1 cellular context compared by ENCODE assay signal in the genomic region with DNA sequence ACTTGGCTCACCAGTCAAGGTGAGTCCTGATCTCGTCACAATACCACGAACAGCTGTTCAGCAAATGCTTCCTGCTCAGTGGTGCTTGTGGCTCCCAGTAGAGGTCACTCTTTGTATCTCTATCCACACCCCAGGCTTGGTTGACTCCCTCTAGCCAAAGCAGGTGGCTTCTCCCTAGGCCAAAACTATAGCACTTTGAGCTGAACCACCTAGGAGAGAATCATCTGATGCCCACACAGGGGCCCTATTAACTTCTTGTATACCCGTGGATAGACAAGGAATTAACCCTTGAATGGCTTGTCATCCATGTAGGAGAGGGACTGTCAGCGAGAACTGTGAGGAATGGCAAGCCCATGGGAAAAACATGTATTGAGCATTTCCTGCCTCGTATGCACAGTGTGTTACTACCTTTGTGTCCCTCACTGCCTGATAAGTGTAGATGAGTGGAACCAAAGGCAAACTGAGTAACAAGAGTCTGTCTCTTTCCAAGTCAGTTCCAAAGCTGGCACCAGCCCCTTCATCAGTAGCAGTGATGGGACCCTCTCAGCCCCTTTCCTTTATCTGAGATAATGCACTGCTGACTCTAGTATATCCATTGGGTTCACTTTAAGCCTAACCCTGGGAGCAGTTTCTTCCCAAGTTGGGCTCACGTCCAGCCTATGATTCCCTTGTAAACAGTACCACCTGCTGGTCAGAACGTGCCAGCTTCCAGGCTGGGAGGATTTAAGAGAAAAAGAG.
TF ChIP-seq lines count a peak whose summit lies in the region.

No MANE protein-coding gene starts in this region.

TF ChIP-seq in HepG2, 621 proteins besides CTCF, POLR2A, EP300 and RAD21 (continued from another document and continues in another):
- TF ChIP-seq DPF2 (CRISPR knock-in tag; IDR thresholded peaks at IDR 0.05; ENCODE audit: borderline replicate concordance, low read depth) (0 out of 2 replicates have a peak, but pooled peaks have one; percentile 30), ATF5 (CRISPR knock-in tag; IDR thresholded peaks at IDR 0.05; ENCODE audit: low read depth) (no peak), KLF11 (CRISPR knock-in tag; IDR thresholded peaks at IDR 0.05) (peak; percentile 64; the same call in 1 of the 2 replicates), HMG20B (CRISPR knock-in tag; conservative IDR thresholded peaks at IDR 0.05) (0 out of 2 replicates have a peak, but pooled peaks have one; percentile 24), PITX1 (CRISPR knock-in tag; IDR thresholded peaks at IDR 0.05) (peak; percentile 54), ZNF335 (CRISPR knock-in tag; IDR thresholded peaks at IDR 0.05) (peak; percentile 32; the same call in 1 of the 2 replicates), ZNF501 (CRISPR knock-in tag; IDR thresholded peaks at IDR 0.05) (peak; percentile 66; the same call in 1 of the 2 replicates), KLF16 (CRISPR knock-in tag; IDR thresholded peaks at IDR 0.05) (peak in 1 of 2 experiments; percentile 58; a peak in 1 of 4 replicates), SETDB1 (CRISPR knock-in tag; IDR thresholded peaks at IDR 0.05; ENCODE audit: borderline replicate concordance) (no peak), KLF6 (CRISPR knock-in tag; IDR thresholded peaks at IDR 0.05) (peak; percentile 40; the same call in 1 of the 2 replicates), NCOA5 (CRISPR knock-in tag; IDR thresholded peaks at IDR 0.05) (no peak), ZMYM4 (CRISPR knock-in tag; IDR thresholded peaks at IDR 0.05) (peak; percentile 61; the same call in 1 of the 2 replicates), PATZ1 (CRISPR knock-in tag; IDR thresholded peaks at IDR 0.05) (peak; percentile 34; the same call in 1 of the 2 replicates), ZNF766 (CRISPR knock-in tag; IDR thresholded peaks at IDR 0.05; ENCODE audit: borderline replicate concordance) (no peak), EHMT2 (IDR thresholded peaks at IDR 0.05; ENCODE audit: borderline replicate concordance, low read depth, low read length) (0 out of 2 replicates have a peak, but pooled peaks have one; percentile 41), CBFB (CRISPR knock-in tag; IDR thresholded peaks at IDR 0.05) (no peak), ASH2L (IDR thresholded peaks at IDR 0.05; ENCODE audit: insufficient read length, low read depth, low read length) (peak; percentile 54), GATAD1 (CRISPR knock-in tag; IDR thresholded peaks at IDR 0.05) (peak; percentile 59; the same call in 1 of the 2 replicates), ZNF460 (CRISPR knock-in tag; IDR thresholded peaks at IDR 0.05; ENCODE audit: borderline replicate concordance) (no peak), IRF2 (CRISPR knock-in tag; IDR thresholded peaks at IDR 0.05) (peak; percentile 51; the same call in 1 of the 2 replicates), UBTF (CRISPR knock-in tag; IDR thresholded peaks at IDR 0.05) (no peak), NFATC3 (CRISPR knock-in tag; IDR thresholded peaks at IDR 0.05) (0 out of 2 replicates have a peak, but pooled peaks have one; percentile 64), PHF21A (CRISPR knock-in tag; IDR thresholded peaks at IDR 0.05) (no peak), CHD4 (IDR thresholded peaks at IDR 0.05; ENCODE audit: borderline replicate concordance, low read length) (peak; percentile 41; the same call in 1 of the 2 replicates), ZKSCAN5 (CRISPR knock-in tag; IDR thresholded peaks at IDR 0.05) (0 out of 2 replicates have a peak, but pooled peaks have one; percentile 37), NCOA1 (CRISPR knock-in tag; IDR thresholded peaks at IDR 0.05) (peak; percentile 77; the same call in 1 of the 2 replicates), ZNF292 (CRISPR knock-in tag; IDR thresholded peaks at IDR 0.05; ENCODE audit: borderline replicate concordance, low read depth) (peak; percentile 30; the same call in 1 of the 2 replicates), ZIK1 (CRISPR knock-in tag; IDR thresholded peaks at IDR 0.05; ENCODE audit: borderline replicate concordance, low read depth) (no peak), CC2D1A (CRISPR knock-in tag; IDR thresholded peaks at IDR 0.05) (0 out of 2 replicates have a peak, but pooled peaks have one; percentile 51), ZBED4 (CRISPR knock-in tag; IDR thresholded peaks at IDR 0.05; ENCODE audit: borderline replicate concordance) (0 out of 2 replicates have a peak, but pooled peaks have one; percentile 53), TAF1 (CRISPR knock-in tag; IDR thresholded peaks at IDR 0.05) (0 out of 2 replicates have a peak, but pooled peaks have one; percentile 24), RBM22 (optimal IDR thresholded peaks at IDR 0.05; ENCODE audit: low read length) (peak; percentile 77)
- TF ChIP-seq, protein P1, sequence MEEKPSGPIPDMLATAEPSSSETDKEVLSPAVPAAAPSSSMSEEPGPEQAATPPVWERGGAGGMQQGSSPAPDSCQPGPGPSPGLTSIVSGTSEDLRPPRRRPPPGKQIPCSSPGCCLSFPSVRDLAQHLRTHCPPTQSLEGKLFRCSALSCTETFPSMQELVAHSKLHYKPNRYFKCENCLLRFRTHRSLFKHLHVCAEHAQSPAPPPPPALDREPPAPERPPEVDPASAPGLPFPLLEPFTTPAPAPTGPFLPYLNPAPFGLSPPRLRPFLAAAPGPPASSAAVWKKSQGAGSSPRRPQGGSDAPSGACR (CRISPR knock-in tag; IDR thresholded peaks at IDR 0.05): peak; percentile 80; the same call in 1 of the 2 replicates
- TF ChIP-seq, protein P2, sequence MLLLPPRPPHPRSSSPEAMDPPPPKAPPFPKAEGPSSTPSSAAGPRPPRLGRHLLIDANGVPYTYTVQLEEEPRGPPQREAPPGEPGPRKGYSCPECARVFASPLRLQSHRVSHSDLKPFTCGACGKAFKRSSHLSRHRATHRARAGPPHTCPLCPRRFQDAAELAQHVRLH (CRISPR knock-in tag; IDR thresholded peaks at IDR 0.05; ENCODE audit: borderline replicate concordance, low read depth): 0 out of 2 replicates have a peak, but pooled peaks have one; percentile 52
- TF ChIP-seq, protein P3, sequence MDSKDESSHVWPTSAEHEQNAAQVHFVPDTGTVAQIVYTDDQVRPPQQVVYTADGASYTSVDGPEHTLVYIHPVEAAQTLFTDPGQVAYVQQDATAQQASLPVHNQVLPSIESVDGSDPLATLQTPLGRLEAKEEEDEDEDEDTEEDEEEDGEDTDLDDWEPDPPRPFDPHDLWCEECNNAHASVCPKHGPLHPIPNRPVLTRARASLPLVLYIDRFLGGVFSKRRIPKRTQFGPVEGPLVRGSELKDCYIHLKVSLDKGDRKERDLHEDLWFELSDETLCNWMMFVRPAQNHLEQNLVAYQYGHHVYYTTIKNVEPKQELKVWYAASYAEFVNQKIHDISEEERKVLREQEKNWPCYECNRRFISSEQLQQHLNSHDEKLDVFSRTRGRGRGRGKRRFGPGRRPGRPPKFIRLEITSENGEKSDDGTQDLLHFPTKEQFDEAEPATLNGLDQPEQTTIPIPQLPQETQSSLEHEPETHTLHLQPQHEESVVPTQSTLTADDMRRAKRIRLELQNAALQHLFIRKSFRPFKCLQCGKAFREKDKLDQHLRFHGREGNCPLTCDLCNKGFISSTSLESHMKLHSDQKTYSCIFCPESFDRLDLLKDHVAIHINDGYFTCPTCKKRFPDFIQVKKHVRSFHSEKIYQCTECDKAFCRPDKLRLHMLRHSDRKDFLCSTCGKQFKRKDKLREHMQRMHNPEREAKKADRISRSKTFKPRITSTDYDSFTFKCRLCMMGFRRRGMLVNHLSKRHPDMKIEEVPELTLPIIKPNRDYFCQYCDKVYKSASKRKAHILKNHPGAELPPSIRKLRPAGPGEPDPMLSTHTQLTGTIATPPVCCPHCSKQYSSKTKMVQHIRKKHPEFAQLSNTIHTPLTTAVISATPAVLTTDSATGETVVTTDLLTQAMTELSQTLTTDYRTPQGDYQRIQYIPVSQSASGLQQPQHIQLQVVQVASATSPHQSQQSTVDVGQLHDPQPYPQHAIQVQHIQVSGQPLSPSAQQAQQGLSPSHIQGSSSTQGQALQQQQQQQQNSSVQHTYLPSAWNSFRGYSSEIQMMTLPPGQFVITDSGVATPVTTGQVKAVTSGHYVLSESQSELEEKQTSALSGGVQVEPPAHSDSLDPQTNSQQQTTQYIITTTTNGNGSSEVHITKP (CRISPR knock-in tag; IDR thresholded peaks at IDR 0.05; ENCODE audit: low read depth): 0 out of 2 replicates have a peak, but pooled peaks have one; percentile 10
- TF ChIP-seq, protein P4, sequence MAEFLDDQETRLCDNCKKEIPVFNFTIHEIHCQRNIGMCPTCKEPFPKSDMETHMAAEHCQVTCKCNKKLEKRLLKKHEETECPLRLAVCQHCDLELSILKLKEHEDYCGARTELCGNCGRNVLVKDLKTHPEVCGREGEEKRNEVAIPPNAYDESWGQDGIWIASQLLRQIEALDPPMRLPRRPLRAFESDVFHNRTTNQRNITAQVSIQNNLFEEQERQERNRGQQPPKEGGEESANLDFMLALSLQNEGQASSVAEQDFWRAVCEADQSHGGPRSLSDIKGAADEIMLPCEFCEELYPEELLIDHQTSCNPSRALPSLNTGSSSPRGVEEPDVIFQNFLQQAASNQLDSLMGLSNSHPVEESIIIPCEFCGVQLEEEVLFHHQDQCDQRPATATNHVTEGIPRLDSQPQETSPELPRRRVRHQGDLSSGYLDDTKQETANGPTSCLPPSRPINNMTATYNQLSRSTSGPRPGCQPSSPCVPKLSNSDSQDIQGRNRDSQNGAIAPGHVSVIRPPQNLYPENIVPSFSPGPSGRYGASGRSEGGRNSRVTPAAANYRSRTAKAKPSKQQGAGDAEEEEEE (CRISPR knock-in tag; IDR thresholded peaks at IDR 0.05; ENCODE audit: borderline replicate concordance): no peak
- TF ChIP-seq, protein P5, sequence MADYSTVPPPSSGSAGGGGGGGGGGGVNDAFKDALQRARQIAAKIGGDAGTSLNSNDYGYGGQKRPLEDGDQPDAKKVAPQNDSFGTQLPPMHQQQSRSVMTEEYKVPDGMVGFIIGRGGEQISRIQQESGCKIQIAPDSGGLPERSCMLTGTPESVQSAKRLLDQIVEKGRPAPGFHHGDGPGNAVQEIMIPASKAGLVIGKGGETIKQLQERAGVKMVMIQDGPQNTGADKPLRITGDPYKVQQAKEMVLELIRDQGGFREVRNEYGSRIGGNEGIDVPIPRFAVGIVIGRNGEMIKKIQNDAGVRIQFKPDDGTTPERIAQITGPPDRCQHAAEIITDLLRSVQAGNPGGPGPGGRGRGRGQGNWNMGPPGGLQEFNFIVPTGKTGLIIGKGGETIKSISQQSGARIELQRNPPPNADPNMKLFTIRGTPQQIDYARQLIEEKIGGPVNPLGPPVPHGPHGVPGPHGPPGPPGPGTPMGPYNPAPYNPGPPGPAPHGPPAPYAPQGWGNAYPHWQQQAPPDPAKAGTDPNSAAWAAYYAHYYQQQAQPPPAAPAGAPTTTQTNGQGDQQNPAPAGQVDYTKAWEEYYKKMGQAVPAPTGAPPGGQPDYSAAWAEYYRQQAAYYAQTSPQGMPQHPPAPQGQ (CRISPR knock-in tag; IDR thresholded peaks at IDR 0.05; ENCODE audit: borderline replicate concordance): 0 out of 2 replicates have a peak, but pooled peaks have one; percentile 41
